ENCODE assay signal across 1 cellular context in genomic region chr3:183913580-183913920, GRCh38.
TF ChIP-seq lines count a peak whose summit lies in the region.

No MANE protein-coding gene starts in this region.

TF ChIP-seq in HepG2, 621 proteins besides CTCF, POLR2A, EP300 and RAD21 (continued from another document and continues in another):
- TF ChIP-seq FOXO4 (CRISPR knock-in tag; conservative IDR thresholded peaks at IDR 0.05) (no peak), ZNF747 (CRISPR knock-in tag; IDR thresholded peaks at IDR 0.05; ENCODE audit: borderline replicate concordance) (no peak), ZNF784 (CRISPR knock-in tag; IDR thresholded peaks at IDR 0.05; ENCODE audit: borderline replicate concordance) (no peak), SKI (IDR thresholded peaks at IDR 0.05; ENCODE audit: partially characterized antibody) (no peak), RXRA (CRISPR knock-in tag; IDR thresholded peaks at IDR 0.05) (no peak), JUNB (CRISPR knock-in tag; IDR thresholded peaks at IDR 0.05; ENCODE audit: borderline replicate concordance) (no peak), ZNF574 (CRISPR knock-in tag; IDR thresholded peaks at IDR 0.05) (no peak), YY1 (IDR thresholded peaks at IDR 0.05; ENCODE audit: insufficient read depth, insufficient replicate concordance, low read depth, low read length) (no peak), ZNF772 (CRISPR knock-in tag; IDR thresholded peaks at IDR 0.05) (no peak), NR1H2 (CRISPR knock-in tag; IDR thresholded peaks at IDR 0.05; ENCODE audit: borderline replicate concordance, low read depth) (no peak), NR2F2 (IDR thresholded peaks at IDR 0.05; ENCODE audit: borderline replicate concordance, low read depth) (no peak), ZNF317 (CRISPR knock-in tag; IDR thresholded peaks at IDR 0.05) (no peak), SSRP1 (CRISPR knock-in tag; IDR thresholded peaks at IDR 0.05) (no peak), SRSF1 (optimal IDR thresholded peaks at IDR 0.05; ENCODE audit: low read depth, low read length) (no peak), ZNF678 (CRISPR knock-in tag; IDR thresholded peaks at IDR 0.05) (no peak), KLF12 (CRISPR knock-in tag; IDR thresholded peaks at IDR 0.05; ENCODE audit: borderline replicate concordance) (no peak), GLI4 (CRISPR knock-in tag; IDR thresholded peaks at IDR 0.05; ENCODE audit: borderline replicate concordance) (no peak), ZFP62 (CRISPR knock-in tag; IDR thresholded peaks at IDR 0.05) (no peak), ZNF33B (CRISPR knock-in tag; IDR thresholded peaks at IDR 0.05) (no peak), GTF3A (CRISPR knock-in tag; conservative IDR thresholded peaks at IDR 0.05) (no peak), ZNF580 (CRISPR knock-in tag; IDR thresholded peaks at IDR 0.05; ENCODE audit: borderline replicate concordance, low read depth) (no peak), ZNF30 (CRISPR knock-in tag; IDR thresholded peaks at IDR 0.05) (no peak), ZNF432 (CRISPR knock-in tag; IDR thresholded peaks at IDR 0.05; ENCODE audit: borderline replicate concordance) (no peak), ZNF253 (CRISPR knock-in tag; IDR thresholded peaks at IDR 0.05; ENCODE audit: borderline replicate concordance) (no peak), ZFP36L2 (CRISPR knock-in tag; IDR thresholded peaks at IDR 0.05) (no peak), SMAD3 (CRISPR knock-in tag; IDR thresholded peaks at IDR 0.05) (no peak), ZSCAN21 (CRISPR knock-in tag; IDR thresholded peaks at IDR 0.05; ENCODE audit: borderline replicate concordance) (no peak), ZNF564 (CRISPR knock-in tag; IDR thresholded peaks at IDR 0.05) (peak; percentile 44), HMGA1 (CRISPR knock-in tag; conservative IDR thresholded peaks at IDR 0.05) (no peak), RBAK (CRISPR knock-in tag; IDR thresholded peaks at IDR 0.05) (no peak), ZNF589 (CRISPR knock-in tag; conservative IDR thresholded peaks at IDR 0.05) (no peak), RXRB (CRISPR knock-in tag; IDR thresholded peaks at IDR 0.05; ENCODE audit: borderline replicate concordance) (0 out of 2 replicates have a peak, but pooled peaks have one; percentile 3), ZNF224 (CRISPR knock-in tag; IDR thresholded peaks at IDR 0.05) (no peak)
- TF ChIP-seq, protein P1, sequence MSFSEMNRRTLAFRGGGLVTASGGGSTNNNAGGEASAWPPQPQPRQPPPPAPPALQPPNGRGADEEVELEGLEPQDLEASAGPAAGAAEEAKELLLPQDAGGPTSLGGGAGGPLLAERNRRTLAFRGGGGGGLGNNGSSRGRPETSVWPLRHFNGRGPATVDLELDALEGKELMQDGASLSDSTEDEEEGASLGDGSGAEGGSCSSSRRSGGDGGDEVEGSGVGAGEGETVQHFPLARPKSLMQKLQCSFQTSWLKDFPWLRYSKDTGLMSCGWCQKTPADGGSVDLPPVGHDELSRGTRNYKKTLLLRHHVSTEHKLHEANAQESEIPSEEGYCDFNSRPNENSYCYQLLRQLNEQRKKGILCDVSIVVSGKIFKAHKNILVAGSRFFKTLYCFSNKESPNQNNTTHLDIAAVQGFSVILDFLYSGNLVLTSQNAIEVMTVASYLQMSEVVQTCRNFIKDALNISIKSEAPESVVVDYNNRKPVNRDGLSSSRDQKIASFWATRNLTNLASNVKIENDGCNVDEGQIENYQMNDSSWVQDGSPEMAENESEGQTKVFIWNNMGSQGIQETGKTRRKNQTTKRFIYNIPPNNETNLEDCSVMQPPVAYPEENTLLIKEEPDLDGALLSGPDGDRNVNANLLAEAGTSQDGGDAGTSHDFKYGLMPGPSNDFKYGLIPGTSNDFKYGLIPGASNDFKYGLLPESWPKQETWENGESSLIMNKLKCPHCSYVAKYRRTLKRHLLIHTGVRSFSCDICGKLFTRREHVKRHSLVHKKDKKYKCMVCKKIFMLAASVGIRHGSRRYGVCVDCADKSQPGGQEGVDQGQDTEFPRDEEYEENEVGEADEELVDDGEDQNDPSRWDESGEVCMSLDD (CRISPR knock-in tag; IDR thresholded peaks at IDR 0.05; ENCODE audit: borderline replicate concordance), result no peak
- TF ChIP-seq, protein P2, sequence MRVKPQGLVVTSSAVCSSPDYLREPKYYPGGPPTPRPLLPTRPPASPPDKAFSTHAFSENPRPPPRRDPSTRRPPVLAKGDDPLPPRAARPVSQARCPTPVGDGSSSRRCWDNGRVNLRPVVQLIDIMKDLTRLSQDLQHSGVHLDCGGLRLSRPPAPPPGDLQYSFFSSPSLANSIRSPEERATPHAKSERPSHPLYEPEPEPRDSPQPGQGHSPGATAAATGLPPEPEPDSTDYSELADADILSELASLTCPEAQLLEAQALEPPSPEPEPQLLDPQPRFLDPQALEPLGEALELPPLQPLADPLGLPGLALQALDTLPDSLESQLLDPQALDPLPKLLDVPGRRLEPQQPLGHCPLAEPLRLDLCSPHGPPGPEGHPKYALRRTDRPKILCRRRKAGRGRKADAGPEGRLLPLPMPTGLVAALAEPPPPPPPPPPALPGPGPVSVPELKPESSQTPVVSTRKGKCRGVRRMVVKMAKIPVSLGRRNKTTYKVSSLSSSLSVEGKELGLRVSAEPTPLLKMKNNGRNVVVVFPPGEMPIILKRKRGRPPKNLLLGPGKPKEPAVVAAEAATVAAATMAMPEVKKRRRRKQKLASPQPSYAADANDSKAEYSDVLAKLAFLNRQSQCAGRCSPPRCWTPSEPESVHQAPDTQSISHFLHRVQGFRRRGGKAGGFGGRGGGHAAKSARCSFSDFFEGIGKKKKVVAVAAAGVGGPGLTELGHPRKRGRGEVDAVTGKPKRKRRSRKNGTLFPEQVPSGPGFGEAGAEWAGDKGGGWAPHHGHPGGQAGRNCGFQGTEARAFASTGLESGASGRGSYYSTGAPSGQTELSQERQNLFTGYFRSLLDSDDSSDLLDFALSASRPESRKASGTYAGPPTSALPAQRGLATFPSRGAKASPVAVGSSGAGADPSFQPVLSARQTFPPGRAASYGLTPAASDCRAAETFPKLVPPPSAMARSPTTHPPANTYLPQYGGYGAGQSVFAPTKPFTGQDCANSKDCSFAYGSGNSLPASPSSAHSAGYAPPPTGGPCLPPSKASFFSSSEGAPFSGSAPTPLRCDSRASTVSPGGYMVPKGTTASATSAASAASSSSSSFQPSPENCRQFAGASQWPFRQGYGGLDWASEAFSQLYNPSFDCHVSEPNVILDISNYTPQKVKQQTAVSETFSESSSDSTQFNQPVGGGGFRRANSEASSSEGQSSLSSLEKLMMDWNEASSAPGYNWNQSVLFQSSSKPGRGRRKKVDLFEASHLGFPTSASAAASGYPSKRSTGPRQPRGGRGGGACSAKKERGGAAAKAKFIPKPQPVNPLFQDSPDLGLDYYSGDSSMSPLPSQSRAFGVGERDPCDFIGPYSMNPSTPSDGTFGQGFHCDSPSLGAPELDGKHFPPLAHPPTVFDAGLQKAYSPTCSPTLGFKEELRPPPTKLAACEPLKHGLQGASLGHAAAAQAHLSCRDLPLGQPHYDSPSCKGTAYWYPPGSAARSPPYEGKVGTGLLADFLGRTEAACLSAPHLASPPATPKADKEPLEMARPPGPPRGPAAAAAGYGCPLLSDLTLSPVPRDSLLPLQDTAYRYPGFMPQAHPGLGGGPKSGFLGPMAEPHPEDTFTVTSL (CRISPR knock-in tag; IDR thresholded peaks at IDR 0.05; ENCODE audit: borderline replicate concordance), result no peak
- TF ChIP-seq, protein P3, sequence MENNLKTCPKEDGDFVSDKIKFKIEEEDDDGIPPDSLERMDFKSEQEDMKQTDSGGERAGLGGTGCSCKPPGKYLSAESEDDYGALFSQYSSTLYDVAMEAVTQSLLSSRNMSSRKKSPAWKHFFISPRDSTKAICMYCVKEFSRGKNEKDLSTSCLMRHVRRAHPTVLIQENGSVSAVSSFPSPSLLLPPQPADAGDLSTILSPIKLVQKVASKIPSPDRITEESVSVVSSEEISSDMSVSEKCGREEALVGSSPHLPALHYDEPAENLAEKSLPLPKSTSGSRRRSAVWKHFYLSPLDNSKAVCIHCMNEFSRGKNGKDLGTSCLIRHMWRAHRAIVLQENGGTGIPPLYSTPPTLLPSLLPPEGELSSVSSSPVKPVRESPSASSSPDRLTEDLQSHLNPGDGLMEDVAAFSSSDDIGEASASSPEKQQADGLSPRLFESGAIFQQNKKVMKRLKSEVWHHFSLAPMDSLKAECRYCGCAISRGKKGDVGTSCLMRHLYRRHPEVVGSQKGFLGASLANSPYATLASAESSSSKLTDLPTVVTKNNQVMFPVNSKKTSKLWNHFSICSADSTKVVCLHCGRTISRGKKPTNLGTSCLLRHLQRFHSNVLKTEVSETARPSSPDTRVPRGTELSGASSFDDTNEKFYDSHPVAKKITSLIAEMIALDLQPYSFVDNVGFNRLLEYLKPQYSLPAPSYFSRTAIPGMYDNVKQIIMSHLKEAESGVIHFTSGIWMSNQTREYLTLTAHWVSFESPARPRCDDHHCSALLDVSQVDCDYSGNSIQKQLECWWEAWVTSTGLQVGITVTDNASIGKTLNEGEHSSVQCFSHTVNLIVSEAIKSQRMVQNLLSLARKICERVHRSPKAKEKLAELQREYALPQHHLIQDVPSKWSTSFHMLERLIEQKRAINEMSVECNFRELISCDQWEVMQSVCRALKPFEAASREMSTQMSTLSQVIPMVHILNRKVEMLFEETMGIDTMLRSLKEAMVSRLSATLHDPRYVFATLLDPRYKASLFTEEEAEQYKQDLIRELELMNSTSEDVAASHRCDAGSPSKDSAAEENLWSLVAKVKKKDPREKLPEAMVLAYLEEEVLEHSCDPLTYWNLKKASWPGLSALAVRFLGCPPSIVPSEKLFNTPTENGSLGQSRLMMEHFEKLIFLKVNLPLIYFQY (CRISPR knock-in tag; IDR thresholded peaks at IDR 0.05; ENCODE audit: borderline replicate concordance), result no peak
- TF ChIP-seq, protein P4, sequence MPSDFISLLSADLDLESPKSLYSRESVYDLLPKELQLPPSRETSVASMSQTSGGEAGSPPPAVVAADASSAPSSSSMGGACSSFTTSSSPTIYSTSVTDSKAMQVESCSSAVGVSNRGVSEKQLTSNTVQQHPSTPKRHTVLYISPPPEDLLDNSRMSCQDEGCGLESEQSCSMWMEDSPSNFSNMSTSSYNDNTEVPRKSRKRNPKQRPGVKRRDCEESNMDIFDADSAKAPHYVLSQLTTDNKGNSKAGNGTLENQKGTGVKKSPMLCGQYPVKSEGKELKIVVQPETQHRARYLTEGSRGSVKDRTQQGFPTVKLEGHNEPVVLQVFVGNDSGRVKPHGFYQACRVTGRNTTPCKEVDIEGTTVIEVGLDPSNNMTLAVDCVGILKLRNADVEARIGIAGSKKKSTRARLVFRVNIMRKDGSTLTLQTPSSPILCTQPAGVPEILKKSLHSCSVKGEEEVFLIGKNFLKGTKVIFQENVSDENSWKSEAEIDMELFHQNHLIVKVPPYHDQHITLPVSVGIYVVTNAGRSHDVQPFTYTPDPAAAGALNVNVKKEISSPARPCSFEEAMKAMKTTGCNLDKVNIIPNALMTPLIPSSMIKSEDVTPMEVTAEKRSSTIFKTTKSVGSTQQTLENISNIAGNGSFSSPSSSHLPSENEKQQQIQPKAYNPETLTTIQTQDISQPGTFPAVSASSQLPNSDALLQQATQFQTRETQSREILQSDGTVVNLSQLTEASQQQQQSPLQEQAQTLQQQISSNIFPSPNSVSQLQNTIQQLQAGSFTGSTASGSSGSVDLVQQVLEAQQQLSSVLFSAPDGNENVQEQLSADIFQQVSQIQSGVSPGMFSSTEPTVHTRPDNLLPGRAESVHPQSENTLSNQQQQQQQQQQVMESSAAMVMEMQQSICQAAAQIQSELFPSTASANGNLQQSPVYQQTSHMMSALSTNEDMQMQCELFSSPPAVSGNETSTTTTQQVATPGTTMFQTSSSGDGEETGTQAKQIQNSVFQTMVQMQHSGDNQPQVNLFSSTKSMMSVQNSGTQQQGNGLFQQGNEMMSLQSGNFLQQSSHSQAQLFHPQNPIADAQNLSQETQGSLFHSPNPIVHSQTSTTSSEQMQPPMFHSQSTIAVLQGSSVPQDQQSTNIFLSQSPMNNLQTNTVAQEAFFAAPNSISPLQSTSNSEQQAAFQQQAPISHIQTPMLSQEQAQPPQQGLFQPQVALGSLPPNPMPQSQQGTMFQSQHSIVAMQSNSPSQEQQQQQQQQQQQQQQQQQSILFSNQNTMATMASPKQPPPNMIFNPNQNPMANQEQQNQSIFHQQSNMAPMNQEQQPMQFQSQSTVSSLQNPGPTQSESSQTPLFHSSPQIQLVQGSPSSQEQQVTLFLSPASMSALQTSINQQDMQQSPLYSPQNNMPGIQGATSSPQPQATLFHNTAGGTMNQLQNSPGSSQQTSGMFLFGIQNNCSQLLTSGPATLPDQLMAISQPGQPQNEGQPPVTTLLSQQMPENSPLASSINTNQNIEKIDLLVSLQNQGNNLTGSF (CRISPR knock-in tag; IDR thresholded peaks at IDR 0.05), result no peak
